ENCODE assay signal across 8 cellular contexts in genomic region chr7:92528958-92529264, GRCh38. TPM values are rescaled to one million over a fixed set of nuclear protein-coding genes. Genes with fewer than 3 reads are reported as not detected.
DNase-seq lines count a peak whose midpoint lies in the region; ATAC-seq, FAIRE-seq and TF ChIP-seq lines count a peak whose summit lies in the region.

No MANE protein-coding gene starts in this region.

- H3K27ac ChIP-seq in BLaER1: peak overlapping the region; percentile 83
- H3K27ac ChIP-seq in adipose tissue (ENCODE audit: low read depth, low read length): peak overlapping the region; percentile 71
- H3K27ac ChIP-seq in lower lobe of right lung: peak overlapping the region; percentile 92

- H3K36me3 ChIP-seq in BLaER1: peaks cover 42% of the 10 kb centered on the region
- peaks cover 39% of the 10 kb centered on the region for H3K36me3 ChIP-seq in lower lobe of right lung

- H3K9me3 ChIP-seq in BLaER1 (no peaks in the 10 kb centered on the region), lower lobe of right lung (no peaks in the 10 kb centered on the region)

- peak overlapping the region; percentile 90 for H3K9ac ChIP-seq in BLaER1

- FAIRE-seq in RCC 7860 (lab: Jason Lieb, UNC): no peak

- intact Hi-C loops in lower lobe of right lung (cut with DNase I): no loop called here

- peak overlapping the region; percentile 91 for H3K4me2 ChIP-seq in BLaER1

- H3K4me1 ChIP-seq in BLaER1: peaks cover 24% of the 10 kb centered on the region
- H3K4me1 ChIP-seq in lower lobe of right lung: peaks cover 20% of the 10 kb centered on the region

- H4K20me1 ChIP-seq in BLaER1: no peaks in the 10 kb centered on the region; the same call in 1 of the 2 replicates

- 0% methylated on average over 13 of the region's 13 CpGs for WGBS in adipose tissue, 3 donors

- ATAC-seq in HG02571 (IDR thresholded peaks at IDR 0.05; ENCODE audit: unreplicated experiment) (peak; percentile 0), lower lobe of right lung (peak in 1 of 2 donors; percentile 3)

- no peak for TF ChIP-seq CTCF in lower lobe of right lung (IDR thresholded peaks at IDR 0.05)

- DNase-seq in lower lobe of right lung (no peak), NCI-H2196 (lab: John Stamatoyannopoulos, UW; ENCODE audit: unreplicated experiment) (no peak), HCEC 1CT (no peak), RCC 7860 (ENCODE audit: low spot score) (no peak)
- DNase-seq in effector CD4-positive, alpha-beta T cell: no peak

- H3K4me3 ChIP-seq in BLaER1 (peak overlapping the region; percentile 98), lower lobe of right lung (peak overlapping the region; percentile 90)

- H3K27me3 ChIP-seq in BLaER1 (no peaks in the 10 kb centered on the region), lower lobe of right lung (ENCODE audit: low read depth) (no peaks in the 10 kb centered on the region)

RNA-seq across cellular contexts. Expression of gene RBM48, which starts 0.3 kb away (rescaled TPM):
- 1 to 10 TPM; 3.7 to 7.4 (median 6.4) TPM for polyA plus RNA-seq in adipose tissue
- 16.5 TPM for total RNA-seq in lower lobe of right lung

RNA-seq across cellular contexts. Expression of gene PEX1, which starts 0.6 kb away (rescaled TPM):
- 1 to 10 TPM; 7.2 to 9.5 (median 7.2) TPM for polyA plus RNA-seq in adipose tissue
- 12.4 TPM for total RNA-seq in lower lobe of right lung

RNA-seq across cellular contexts. Expression of gene ERVW-1, which starts 51.2 kb away (rescaled TPM):
- not detected for polyA plus RNA-seq in adipose tissue
- total RNA-seq in lower lobe of right lung: not detected
